In the genomic region with DNA sequence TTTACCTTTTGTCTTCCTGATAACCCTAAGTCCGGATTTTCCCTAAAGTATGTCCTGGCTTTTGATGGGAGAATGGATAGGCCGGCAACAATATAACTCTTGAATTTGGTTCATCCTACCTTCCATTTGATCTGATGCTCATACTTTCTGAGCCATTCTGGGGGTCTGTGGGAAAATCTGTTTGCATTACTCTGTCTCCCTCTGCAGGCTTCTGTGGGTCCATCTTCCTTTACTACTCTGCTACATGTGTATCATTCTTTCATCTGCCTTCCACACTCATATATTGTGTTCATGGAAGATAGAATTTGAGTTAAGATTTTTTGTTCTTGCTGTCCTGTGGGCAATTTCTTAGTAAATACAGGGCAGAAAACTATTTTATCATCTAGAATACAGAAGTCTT, we compare ENCODE assay signal across 17 cellular contexts.
DNase-seq lines count a peak whose midpoint lies in the region; ATAC-seq and TF ChIP-seq lines count a peak whose summit lies in the region.
"Had no signal": no experiment of that assay in that cellular context is flagged by ENCODE, and none has a peak within 500 bp of the region (broad histone marks: within the 10 kb centered on the region; RNA-seq: fewer than 3 reads in every experiment).

No MANE protein-coding gene starts in this region.

- no peak overlapping the region for H2BK15ac ChIP-seq in H9 (ENCODE audit: low read depth, low read length)

- H3K14ac ChIP-seq in H9 (ENCODE audit: insufficient read depth, low read length): no peak overlapping the region

- H2BK120ac ChIP-seq in H9 (ENCODE audit: low read depth, low read length, poor library complexity, severe bottlenecking): no peak overlapping the region

- no CpG with 5 or more reads among the region's 2 CpGs for WGBS in H9 (ENCODE audit: extremely low coverage, insufficient read length, low lambda C conversion rate)
- no CpG with 5 or more reads among the region's 2 CpGs for WGBS in iPS DF 6.9 (ENCODE audit: insufficient coverage, insufficient read length)

- no peaks in the 10 kb centered on the region for H3K23me2 ChIP-seq in H9 (ENCODE audit: insufficient read length, low read depth, low read length, poor library complexity, severe bottlenecking)

- no peak overlapping the region for H3K4ac ChIP-seq in H9 (ENCODE audit: low read depth, low read length)

- H2BK20ac ChIP-seq in H9 (ENCODE audit: low read depth, low read length, poor library complexity, severe bottlenecking): no peak overlapping the region

- no peak overlapping the region for H4K91ac ChIP-seq in H9 (ENCODE audit: insufficient read length, low read depth, low read length)

- H3K36me3 Mint-ChIP-seq in H9 (ENCODE audit: insufficient read depth in 1 of 3, low read depth in 3 of 3): no peaks in the 10 kb centered on the region
- H3K36me3 Mint-ChIP-seq: memory B cell; stimulated activated memory B cell treated with anti-CD40 and anti-IgM and Interleukin-4, amounts not matched to agents 10 μg/mL and 1 μg/mL and 100 μg/mL, for 72 hours had no signal

- no peak overlapping the region for H4K5ac ChIP-seq in H9 (ENCODE audit: insufficient read length, low read depth, low read length)

- H3K27me3 Mint-ChIP-seq in H9 (ENCODE audit: low read depth): no peaks in the 10 kb centered on the region
- H3K27me3 Mint-ChIP-seq: stimulated activated memory B cell treated with anti-CD40 and anti-IgM and Interleukin-4, amounts not matched to agents 10 μg/mL and 1 μg/mL and 100 μg/mL, for 72 hours had no signal

- H3K4me1 Mint-ChIP-seq in H9: no peaks in the 10 kb centered on the region
- H3K4me1 Mint-ChIP-seq: memory B cell; stimulated activated memory B cell treated with anti-CD40 and anti-IgM and Interleukin-4, amounts not matched to agents 10 μg/mL and 1 μg/mL and 100 μg/mL, for 72 hours had no signal

- H3K79me2 ChIP-seq in DND-41 (ENCODE audit: insufficient read depth, low read length) (no peaks in the 10 kb centered on the region), H9 (ENCODE audit: insufficient read depth, low read length) (no peaks in the 10 kb centered on the region)

- H3K9ac ChIP-seq in DND-41 (ENCODE audit: low read depth, low read length): no peak overlapping the region
- no peak overlapping the region for H3K9ac ChIP-seq in H9 (ENCODE audit: extremely low read depth, insufficient read length, low read length)

- no peak overlapping the region for H3T11ph ChIP-seq in H9 (ENCODE audit: low read length)

- H3K27ac ChIP-seq in DND-41 (ENCODE audit: low read length): no peak overlapping the region
- no peak overlapping the region for H3K27ac ChIP-seq in H9 (ENCODE audit: insufficient read length, low read depth, low read length)
- no peak overlapping the region for H3K27ac ChIP-seq in iPS DF 6.9 (ENCODE audit: low read length)
- H3K27ac ChIP-seq: ascending aorta, dorsolateral prefrontal cortex, sigmoid colon, transverse colon had no signal

- H2AFZ ChIP-seq in DND-41 (ENCODE audit: low read depth, low read length): no peak overlapping the region
- no peak overlapping the region for H2AFZ ChIP-seq in H9 (ENCODE audit: low read length)

- H3K79me1 ChIP-seq in H9 (ENCODE audit: insufficient read depth, low read depth, low read length, poor library complexity, severe bottlenecking): no peaks in the 10 kb centered on the region

- no peak overlapping the region for H2BK5ac ChIP-seq in H9 (ENCODE audit: insufficient read length, low read length)

- H3K56ac ChIP-seq in H9 (ENCODE audit: insufficient read length, low read depth, low read length): no peak overlapping the region

- no peak overlapping the region for H2BK12ac ChIP-seq in H9 (ENCODE audit: insufficient read length, low read depth, low read length)

- no peak overlapping the region for H3K18ac ChIP-seq in H9 (ENCODE audit: insufficient read length, low read depth, low read length)

- H3K4me3 ChIP-seq in DND-41 (ENCODE audit: low read depth in 1 of 2, low read length in 2 of 2) (no peak overlapping the region), iPS DF 6.9 (ENCODE audit: low read length) (no peak overlapping the region), foreskin fibroblast (ENCODE audit: low read depth in 1 of 2, low read length in 2 of 2) (no peak overlapping the region)
- H3K4me3 ChIP-seq: ascending aorta, dorsolateral prefrontal cortex, sigmoid colon, transverse colon had no signal

- no peaks in the 10 kb centered on the region for H3K9me3 Mint-ChIP-seq in H9
- H3K9me3 Mint-ChIP-seq: stimulated activated memory B cell treated with anti-CD40 and anti-IgM and Interleukin-4, amounts not matched to agents 10 μg/mL and 1 μg/mL and 100 μg/mL, for 72 hours had no signal

- no peak overlapping the region for H3K4me3 Mint-ChIP-seq in H9
- H3K4me3 Mint-ChIP-seq: memory B cell; stimulated activated memory B cell treated with anti-CD40 and anti-IgM and Interleukin-4, amounts not matched to agents 10 μg/mL and 1 μg/mL and 100 μg/mL, for 72 hours had no signal

- H3K27ac Mint-ChIP-seq in H9: no peak overlapping the region
- H3K27ac Mint-ChIP-seq: memory B cell; stimulated activated memory B cell treated with anti-CD40 and anti-IgM and Interleukin-4, amounts not matched to agents 10 μg/mL and 1 μg/mL and 100 μg/mL, for 72 hours had no signal

- H2AK5ac ChIP-seq in H9 (ENCODE audit: insufficient read length, low read length): no peak overlapping the region

- H3K4me1 ChIP-seq in DND-41 (ENCODE audit: insufficient read depth, low read length): no peaks in the 10 kb centered on the region
- no peaks in the 10 kb centered on the region for H3K4me1 ChIP-seq in H9 (ENCODE audit: insufficient read depth, low read length)
- H3K4me1 ChIP-seq in iPS DF 6.9 (ENCODE audit: control insufficient read depth, insufficient read depth, low read length): no peaks in the 10 kb centered on the region
- H3K4me1 ChIP-seq: ascending aorta, sigmoid colon, transverse colon had no signal

- no peak overlapping the region for H4K8ac ChIP-seq in H9 (replicated peaks; ENCODE audit: insufficient read length, low read depth, low read length)

- H3K36me3 ChIP-seq in DND-41 (ENCODE audit: insufficient read depth, low read length) (no peaks in the 10 kb centered on the region), iPS DF 6.9 (ENCODE audit: control insufficient read depth, insufficient read depth, low read length) (no peaks in the 10 kb centered on the region)
- H3K36me3 ChIP-seq: ascending aorta, sigmoid colon, transverse colon had no signal

- no peaks in the 10 kb centered on the region for H3K27me3 ChIP-seq in DND-41 (ENCODE audit: insufficient read depth, low read length, poor library complexity)
- H3K27me3 ChIP-seq in H9 (ENCODE audit: insufficient read depth, low read length): no peaks in the 10 kb centered on the region
- H3K27me3 ChIP-seq in iPS DF 6.9 (ENCODE audit: control insufficient read depth, insufficient read depth, low read length): no peaks in the 10 kb centered on the region
- H3K27me3 ChIP-seq: ascending aorta, dorsolateral prefrontal cortex, sigmoid colon, transverse colon had no signal

- H3K9me3 ChIP-seq in DND-41 (ENCODE audit: insufficient read depth, low read length, severe bottlenecking) (no peaks in the 10 kb centered on the region), H9 (ENCODE audit: control insufficient read depth, low read depth, low read length) (no peaks in the 10 kb centered on the region), iPS DF 6.9 (ENCODE audit: control insufficient read depth, insufficient read depth, low read length) (no peaks in the 10 kb centered on the region)
- H3K9me3 ChIP-seq: ascending aorta, sigmoid colon, transverse colon had no signal

- ATAC-seq in DND-41 (ENCODE audit: insufficient read depth, low read depth) (no peak), HG02885 (IDR thresholded peaks at IDR 0.05; ENCODE audit: poor library complexity, unreplicated experiment) (no peak)
- ATAC-seq: stimulated activated memory B cell treated with anti-CD40 and anti-IgM and Interleukin-4, amounts not matched to agents 10 μg/mL and 1 μg/mL and 100 μg/mL, for 72 hours had no signal

- no peaks in the 10 kb centered on the region for H4K20me1 ChIP-seq in DND-41 (ENCODE audit: insufficient read depth, low read length)
- no peaks in the 10 kb centered on the region for H4K20me1 ChIP-seq in H9 (ENCODE audit: control insufficient read depth, insufficient read depth, insufficient read length)

- H3K4me2 ChIP-seq in DND-41 (ENCODE audit: insufficient read depth, low read length): no peak overlapping the region
- H3K4me2 ChIP-seq in H9 (ENCODE audit: insufficient read depth, insufficient read length, low read length): no peak overlapping the region

- no peak for DNase-seq in DND-41
- peak; percentile 36 for DNase-seq in H9
- peak; percentile 2 for DNase-seq in SW480 (ENCODE audit: low spot score)
- peak; percentile 22 for DNase-seq in iPS DF 6.9 (ENCODE audit: low read depth, low spot score)
- no peak for DNase-seq in NCI-H526 treated with DMSO at 0.1 percent for 48 hours (lab: John Stamatoyannopoulos, UW)
- no peak for DNase-seq in NCI-H446 treated with DMSO at 0.1 percent for 48 hours (lab: John Stamatoyannopoulos, UW)
- no peak for DNase-seq in foreskin fibroblast
- DNase-seq: activated gamma-delta T cell, dorsolateral prefrontal cortex, KBM-7, NCI-H1694, sigmoid colon, transverse colon had no signal

- TF ChIP-seq CTCF in DND-41 (IDR thresholded peaks at IDR 0.05; ENCODE audit: borderline replicate concordance, extremely low read depth, low read length, poor library complexity, severe bottlenecking) (peak; percentile 27), H9 (conservative IDR thresholded peaks at IDR 0.05) (peak; percentile 61), foreskin fibroblast (IDR thresholded peaks at IDR 0.05; ENCODE audit: low read depth, low read length) (no peak)

- H3K23ac ChIP-seq in H9 (ENCODE audit: insufficient read length, low read depth, low read length): no peak overlapping the region

Comparison
In these comparisons a context has a peak if more than half of its experiments do, and no peak if none do; other contexts are left out.
1. DNase-seq: peak in H9 (single experiment), SW480 (single experiment) and iPS DF 6.9 (single experiment); none in DND-41 (single experiment), NCI-H526 treated with DMSO at 0.1 percent for 48 hours (single experiment), NCI-H446 treated with DMSO at 0.1 percent for 48 hours (single experiment) and foreskin fibroblast (0 of 2).